Comparison of ENCODE assay signal across 8 cellular contexts in genomic region chr3:121545049-121545563, GRCh38. TPM values are rescaled to one million over a fixed set of nuclear protein-coding genes. Genes with fewer than 3 reads are reported as not detected.
DNase-seq lines count a peak whose midpoint lies in the region; ATAC-seq, FAIRE-seq and TF ChIP-seq lines count a peak whose summit lies in the region.

No MANE protein-coding gene starts in this region.

- no peak for DNase-seq in AG04450 (ENCODE audit: low read depth, low spot score)
- no peak for DNase-seq in GM18507 (ENCODE audit: extremely low spot score, insufficient read length, low read depth)
- peak; percentile 61 for DNase-seq in OCI-M1 (lab: John Stamatoyannopoulos, UW)
- no peak for DNase-seq in endodermal cell
- no peak for DNase-seq in SK-N-DZ (ENCODE audit: low spot score)
- no peak for DNase-seq in globus pallidus (ENCODE audit: low spot score)

- CTCF ChIA-PET in AG04450 (lab: Charles Lee), result interaction anchor here (0.6 to 3.2 kb wide), 4 partner anchors 451 to 755 kb away, joined by 3 to 41 read pairs (median 20); no protein-coding TSS in a partner anchor

- H3K27me3 Mint-ChIP-seq in endodermal cell (ENCODE audit: insufficient read depth), result no peaks in the 10 kb centered on the region

- H3K9me3 ChIP-seq in AG04450 (ENCODE audit: control insufficient read depth, insufficient read depth, low read length), result no peaks in the 10 kb centered on the region; the same call in 1 of the 2 replicates
- no peaks in the 10 kb centered on the region for H3K9me3 ChIP-seq in endodermal cell (ENCODE audit: control insufficient read depth, low read length)
- no peaks in the 10 kb centered on the region for H3K9me3 ChIP-seq in neuron (ENCODE audit: low read length)

- H3K9me3 Mint-ChIP-seq in endodermal cell, result no peaks in the 10 kb centered on the region

- H3K4me1 ChIP-seq in endodermal cell (ENCODE audit: control insufficient read depth, insufficient read depth, low read length) (no peaks in the 10 kb centered on the region), neuron (ENCODE audit: insufficient read depth, low read length) (peaks cover 8% of the 10 kb centered on the region)

- peak overlapping the region; percentile 59 for H3K9ac ChIP-seq in endodermal cell (ENCODE audit: extremely low read depth, low read length, poor library complexity, severe bottlenecking)

- POLR2A ChIA-PET in AG04450 (lab: Yijun Ruan, JAX), result no interaction called here

- H3K27ac Mint-ChIP-seq in endodermal cell, result peak overlapping the region; percentile 52

- H3K4me3 Mint-ChIP-seq in endodermal cell, result peak overlapping the region; percentile 85

- H3K36me3 Mint-ChIP-seq in endodermal cell (ENCODE audit: low read depth), result peaks cover 13% of the 10 kb centered on the region

- TF ChIP-seq CTCF in AG04450 (IDR thresholded peaks at IDR 0.05; ENCODE audit: low read depth, low read length), result no peak
- TF ChIP-seq CTCF in endodermal cell (conservative IDR thresholded peaks at IDR 0.05), result no peak

- no peak for ATAC-seq in HG03460 (IDR thresholded peaks at IDR 0.05; ENCODE audit: unreplicated experiment)

- WGBS in endodermal cell (ENCODE audit: insufficient coverage in 1 of 2, insufficient read length in 1 of 2), 2 experiments, result 7 to 14% methylated on average over 11 to 18 of the region's 18 CpGs

- FAIRE-seq in GM18507 (lab: Jason Lieb, UNC), result peak; percentile 66

- H3K4me3 ChIP-seq in AG04450 (ENCODE audit: low read depth, low read length) (peak overlapping the region; percentile 82), endodermal cell (ENCODE audit: low read length) (peak overlapping the region; percentile 81), neuron (ENCODE audit: low read length) (peak overlapping the region; percentile 83)

- H2AFZ ChIP-seq in neuron (ENCODE audit: low read depth, low read length), result peak overlapping the region; percentile 100

- no peaks in the 10 kb centered on the region for H3K4me1 Mint-ChIP-seq in endodermal cell

- H3K27me3 ChIP-seq in AG04450 (ENCODE audit: control insufficient read depth, insufficient read depth, low read length), result no peaks in the 10 kb centered on the region
- H3K27me3 ChIP-seq in endodermal cell (ENCODE audit: control insufficient read depth, insufficient read depth, low read length, poor library complexity, severe bottlenecking), result no peaks in the 10 kb centered on the region
- H3K27me3 ChIP-seq in neuron (ENCODE audit: insufficient read depth, low read length), result no peaks in the 10 kb centered on the region

- H3K36me3 ChIP-seq in endodermal cell (ENCODE audit: control insufficient read depth, insufficient read depth, low read length), result peaks cover 13% of the 10 kb centered on the region
- H3K36me3 ChIP-seq in neuron (ENCODE audit: insufficient read depth, low read length), result peaks cover 21% of the 10 kb centered on the region

- H3K27ac ChIP-seq in AG04450 (ENCODE audit: low read depth, low read length) (no peak overlapping the region), endodermal cell (ENCODE audit: low read depth, low read length) (no peak overlapping the region)

RNA-seq across cellular contexts. Expression of gene POLQ, which starts 0.7 kb away (rescaled TPM):
- 0.96 and 1.4 TPM in 2 replicates for polyA plus RNA-seq in AG04450 (2011; rRNA removed)
- 2.9 and 3.0 TPM in 2 replicates for polyA minus RNA-seq in AG04450 (2011; rRNA and poly(A)+ RNA removed)
- 10 to 100 TPM; 12.6 to 18.6 TPM for total RNA-seq in endodermal cell
- 8.2 TPM for polyA plus RNA-seq in endodermal cell (2013, experiment 1 of 2)
- polyA plus RNA-seq in endodermal cell (2013, experiment 2 of 2), result 9.0 TPM
- polyA plus RNA-seq in SK-N-DZ (2014; cell fraction: cytosol; rRNA removed), result 7.3 and 7.6 TPM in 2 replicates
- 11.9 and 15.4 TPM in 2 replicates for polyA plus RNA-seq in SK-N-DZ (2014; cell fraction: nucleus; rRNA removed)

RNA-seq across cellular contexts. Expression of gene ARGFX, which starts 22.6 kb away (rescaled TPM):
- polyA plus RNA-seq in AG04450 (2011; rRNA removed), result not detected in 2 replicates
- polyA minus RNA-seq in AG04450 (2011; rRNA and poly(A)+ RNA removed), result not detected in 2 replicates
- total RNA-seq in endodermal cell, result not detected
- polyA plus RNA-seq in endodermal cell (2013, experiment 1 of 2), result not detected
- not detected for polyA plus RNA-seq in endodermal cell (2013, experiment 2 of 2)
- polyA plus RNA-seq in SK-N-DZ (2014; cell fraction: cytosol; rRNA removed), result not detected in 2 replicates
- not detected in 2 replicates for polyA plus RNA-seq in SK-N-DZ (2014; cell fraction: nucleus; rRNA removed)

RNA-seq across cellular contexts. Expression of gene FBXO40, which starts 48.1 kb away (rescaled TPM):
- polyA plus RNA-seq in AG04450 (2011; rRNA removed), result not detected in 2 replicates
- polyA minus RNA-seq in AG04450 (2011; rRNA and poly(A)+ RNA removed), result not detected in 2 replicates
- total RNA-seq in endodermal cell, result not detected
- polyA plus RNA-seq in endodermal cell (2013, experiment 1 of 2), result not detected
- polyA plus RNA-seq in endodermal cell (2013, experiment 2 of 2), result not detected
- polyA plus RNA-seq in SK-N-DZ (2014; cell fraction: cytosol; rRNA removed), result not detected in 2 replicates
- not detected in 2 replicates for polyA plus RNA-seq in SK-N-DZ (2014; cell fraction: nucleus; rRNA removed)
